In the genomic region with DNA sequence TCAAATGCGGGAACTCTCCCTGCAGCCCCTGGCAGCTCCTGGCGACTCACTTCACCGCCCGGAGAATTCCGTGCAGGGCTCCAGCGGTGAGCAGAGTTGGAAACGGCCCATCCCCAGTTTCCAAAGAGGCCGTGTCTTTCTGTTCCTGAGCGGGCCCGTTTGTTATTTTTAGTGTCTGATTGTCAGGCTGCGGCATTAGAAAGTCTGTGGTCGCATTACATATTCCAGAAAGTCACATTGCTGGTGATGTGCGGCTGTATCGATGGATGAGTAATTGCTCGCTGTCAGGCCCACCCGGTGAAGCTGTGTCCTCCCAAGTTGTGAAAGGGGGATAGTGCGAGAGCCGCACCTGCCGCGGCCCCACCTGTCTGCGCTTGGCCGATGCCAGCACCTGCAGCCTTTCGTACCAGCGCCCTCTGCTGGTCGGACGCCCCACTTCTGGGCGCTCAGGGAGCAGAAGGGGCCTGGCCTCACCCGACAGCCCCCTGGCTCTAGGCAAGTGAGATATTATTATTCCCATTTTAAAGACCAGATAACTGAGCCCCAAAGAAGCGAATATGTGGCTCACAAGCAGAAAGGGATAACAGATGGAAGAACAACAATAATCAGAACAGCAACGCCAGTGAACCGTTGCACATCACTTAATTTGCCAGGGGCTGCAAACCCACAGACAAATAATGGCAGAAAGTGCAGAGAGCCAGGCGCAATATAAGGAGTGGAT, we compare ENCODE assay signal across 8 cellular contexts.
DNase-seq lines count a peak whose midpoint lies in the region; ATAC-seq and TF ChIP-seq lines count a peak whose summit lies in the region.

No MANE protein-coding gene starts in this region.

- intact Hi-C loops in CD4-positive, alpha-beta memory T cell (cut with micrococcal nuclease) = loop anchor here (1.0 to 10.0 kb wide), 5 partner anchors 59 to 975 kb away; no protein-coding TSS in a partner anchor

- peak overlapping the region; percentile 36 to 88 (median 57) for H3K27ac Mint-ChIP-seq in CD4-positive, alpha-beta memory T cell
- H3K27ac Mint-ChIP-seq in WTC11 = no peak overlapping the region; the same call in 1 of the 2 replicates

- H3K9me3 Mint-ChIP-seq in CD4-positive, alpha-beta memory T cell = no peaks in the 10 kb centered on the region
- H3K9me3 Mint-ChIP-seq in WTC11 = peaks cover 21% of the 10 kb centered on the region

- no peak overlapping the region for H3K27ac ChIP-seq in CD4-positive, alpha-beta memory T cell (ENCODE audit: low read depth, low read length)

- peak overlapping the region; percentile 67 to 83 (median 74) for H3K4me3 Mint-ChIP-seq in CD4-positive, alpha-beta memory T cell
- H3K4me3 Mint-ChIP-seq in WTC11 = peak overlapping the region; percentile 49; the same call in 1 of the 2 replicates

- H3K4me3 ChIP-seq in CD4-positive, alpha-beta memory T cell (ENCODE audit: low read length in 2 of 2) = peak overlapping the region in 1 of 2 donors; percentile 15
- H3K4me3 ChIP-seq in kidney epithelial cell (ENCODE audit: low read depth, low read length) = no peak overlapping the region

- H3K9me3 ChIP-seq in CD4-positive, alpha-beta memory T cell (ENCODE audit: control insufficient read depth in 1 of 2, low read length in 2 of 2) = no peaks in the 10 kb centered on the region

- no peaks in the 10 kb centered on the region for H3K27me3 ChIP-seq in CD4-positive, alpha-beta memory T cell (ENCODE audit: insufficient read depth, low read length)
- no peaks in the 10 kb centered on the region for H3K27me3 ChIP-seq in kidney epithelial cell (ENCODE audit: control insufficient read depth, insufficient read depth, low read length)

- POLR2A ChIA-PET in CD4-positive, alpha-beta memory T cell (lab: Charles Lee; ENCODE audit: partially characterized antibody) = interaction anchor here (1.8 to 2.1 kb wide), 3 partner anchors 10 to 905 kb away, joined by 7 read pairs; no protein-coding TSS in a partner anchor
- POLR2A ChIA-PET in WTC11 (lab: Charles Lee) = no interaction called here

- DNase-seq in CD4-positive, alpha-beta memory T cell = peak; percentile 65 to 76 (median 69)
- DNase-seq in NCI-H1092 (lab: John Stamatoyannopoulos, UW) (peak; percentile 33), WTC11 (ENCODE audit: low spot score) (peak; percentile 95), T47D (ENCODE audit: low read depth in 1 of 2, low spot score in 1 of 2) (peak; percentile 48 to 69), kidney epithelial cell (ENCODE audit: low read depth) (no peak), SIG-M5 (lab: John Stamatoyannopoulos, UW) (no peak)
- DNase-seq in stimulated activated CD4-positive, alpha-beta T cell treated with anti-CD3 and anti-CD28 coated beads, Interleukin-2, amount 100 ng/mL, for 48 hours = peak; percentile 79 to 83

- no peaks in the 10 kb centered on the region for H3K27me3 Mint-ChIP-seq in CD4-positive, alpha-beta memory T cell
- peaks cover 22% of the 10 kb centered on the region for H3K27me3 Mint-ChIP-seq in WTC11 (ENCODE audit: low read depth)

- in situ Hi-C loops in T47D (cut with HindIII; ENCODE audit: low pct_unique_long_range_greater_than_20kb, low sequenced_read_pairs) = no loop called here

- ATAC-seq in GM21723 (IDR thresholded peaks at IDR 0.05; ENCODE audit: unreplicated experiment) (peak; percentile 70), WTC11 (peak; percentile 92)

- H3K36me3 Mint-ChIP-seq in CD4-positive, alpha-beta memory T cell = no peaks in the 10 kb centered on the region
- H3K36me3 Mint-ChIP-seq in WTC11 = peaks cover 19% of the 10 kb centered on the region

- H3K4me1 ChIP-seq in CD4-positive, alpha-beta memory T cell (ENCODE audit: insufficient read depth, low read length) = peaks cover 31% of the 10 kb centered on the region

- peaks cover 11 to 28% (median 23%) of the 10 kb centered on the region in 4 donors for H3K4me1 Mint-ChIP-seq in CD4-positive, alpha-beta memory T cell
- peaks cover 38% of the 10 kb centered on the region for H3K4me1 Mint-ChIP-seq in WTC11

- CTCF ChIA-PET in CD4-positive, alpha-beta memory T cell (lab: Charles Lee; ENCODE audit: partially characterized antibody) = interaction anchor here (0.6 to 8.2 kb wide), 27 partner anchors 8 to 983 kb away, joined by 3 to 115 read pairs (median 4); no protein-coding TSS in a partner anchor
- CTCF ChIA-PET in WTC11 (lab: Charles Lee) = interaction anchor here (0.6 to 2.2 kb wide), 20 partner anchors 8 to 740 kb away, joined by 3 to 19 read pairs (median 4); no protein-coding TSS in a partner anchor

- TF ChIP-seq CTCF in WTC11 (IDR thresholded peaks at IDR 0.05) (peak; percentile 88), kidney epithelial cell (IDR thresholded peaks at IDR 0.05; ENCODE audit: insufficient read depth, low read length, poor library complexity, severe bottlenecking) (peak; percentile 91)

- H3K36me3 ChIP-seq in CD4-positive, alpha-beta memory T cell (ENCODE audit: insufficient read depth, low read length) = no peaks in the 10 kb centered on the region
- no peaks in the 10 kb centered on the region for H3K36me3 ChIP-seq in kidney epithelial cell (ENCODE audit: control insufficient read depth, insufficient read depth, low read length)

TF ChIP-seq in WTC11, 78 proteins besides CTCF, POLR2A, EP300 and RAD21 (continues in another document):
- TF ChIP-seq ZNF317 (CRISPR knock-in tag; IDR thresholded peaks at IDR 0.05; ENCODE audit: borderline replicate concordance, low read depth) (no peak), ELF4 (CRISPR knock-in tag; IDR thresholded peaks at IDR 0.05; ENCODE audit: low read depth) (no peak), TEAD1 (CRISPR knock-in tag; IDR thresholded peaks at IDR 0.05) (peak; percentile 49; the same call in 1 of the 2 replicates), HMGXB4 (CRISPR knock-in tag; IDR thresholded peaks at IDR 0.05) (0 out of 2 replicates have a peak, but pooled peaks have one; percentile 53), E2F1 (CRISPR knock-in tag; IDR thresholded peaks at IDR 0.05) (no peak), ZNF396 (CRISPR knock-in tag; IDR thresholded peaks at IDR 0.05; ENCODE audit: borderline replicate concordance) (no peak), FOXP1 (CRISPR knock-in tag; IDR thresholded peaks at IDR 0.05; ENCODE audit: borderline replicate concordance) (peak; percentile 28; the same call in 1 of the 2 replicates), ZBTB21 (CRISPR knock-in tag; IDR thresholded peaks at IDR 0.05; ENCODE audit: borderline replicate concordance) (no peak), SP1 (CRISPR knock-in tag; conservative IDR thresholded peaks at IDR 0.05) (peak; percentile 40; the same call in 1 of the 2 replicates), NFYB (CRISPR knock-in tag; conservative IDR thresholded peaks at IDR 0.05; ENCODE audit: low read depth) (no peak), CREM (CRISPR knock-in tag; IDR thresholded peaks at IDR 0.05) (no peak), ZNF416 (CRISPR knock-in tag; IDR thresholded peaks at IDR 0.05) (no peak), TP53 (CRISPR knock-in tag; IDR thresholded peaks at IDR 0.05) (no peak), PRRX2 (CRISPR knock-in tag; IDR thresholded peaks at IDR 0.05) (no peak)
- TF ChIP-seq, protein P1, sequence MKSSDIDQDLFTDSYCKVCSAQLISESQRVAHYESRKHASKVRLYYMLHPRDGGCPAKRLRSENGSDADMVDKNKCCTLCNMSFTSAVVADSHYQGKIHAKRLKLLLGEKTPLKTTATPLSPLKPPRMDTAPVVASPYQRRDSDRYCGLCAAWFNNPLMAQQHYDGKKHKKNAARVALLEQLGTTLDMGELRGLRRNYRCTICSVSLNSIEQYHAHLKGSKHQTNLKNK (CRISPR knock-in tag; IDR thresholded peaks at IDR 0.05) = no peak

Comparison
In these comparisons a context has a peak if more than half of its experiments do, and no peak if none do; other contexts are left out.
1. DNase-seq: peak in CD4-positive, alpha-beta memory T cell (5 of 5), NCI-H1092 (single experiment), WTC11 (single experiment), T47D (2 of 2) and stimulated activated CD4-positive, alpha-beta T cell treated with anti-CD3 and anti-CD28 coated beads, Interleukin-2, amount 100 ng/mL, for 48 hours (2 of 2); none in kidney epithelial cell (single experiment) and SIG-M5 (single experiment).